14 cellular contexts compared by ENCODE assay signal in genomic region chr1:164510435-164510834, GRCh38. TPM values are rescaled to one million over a fixed set of nuclear protein-coding genes. Genes with fewer than 3 reads are reported as not detected.
DNase-seq lines count a peak whose midpoint lies in the region; ATAC-seq and TF ChIP-seq lines count a peak whose summit lies in the region.
"Had no signal": no experiment of that assay in that cellular context is flagged by ENCODE, and none has a peak within 500 bp of the region (broad histone marks: within the 10 kb centered on the region; RNA-seq: fewer than 3 reads in every experiment).

No MANE protein-coding gene starts in this region.

- TF ChIP-seq CTCF in AG04450 (IDR thresholded peaks at IDR 0.05; ENCODE audit: low read depth, low read length) (peak; percentile 39), foreskin fibroblast (IDR thresholded peaks at IDR 0.05; ENCODE audit: low read depth, low read length) (no peak), endothelial cell (IDR thresholded peaks at IDR 0.05; ENCODE audit: unreplicated experiment) (no peak)

- H3K9me3 ChIP-seq in AG04450 (ENCODE audit: control insufficient read depth, insufficient read depth, low read length) = no peaks in the 10 kb centered on the region
- no peaks in the 10 kb centered on the region for H3K9me3 ChIP-seq in adipocyte (ENCODE audit: control insufficient read depth, low read length)

- no peak overlapping the region for H3K27ac ChIP-seq in AG04450 (ENCODE audit: low read depth, low read length)
- H3K27ac ChIP-seq: C4-2B had no signal

- H3K27ac Mint-ChIP-seq in endothelial cell (ENCODE audit: unreplicated experiment) = no peak overlapping the region
- H3K27ac Mint-ChIP-seq: activated CD8-positive, alpha-beta memory T cell treated with anti-CD3 and anti-CD28 coated beads, Interleukin-2, amount 10 ng/mL, durations not matched to agents 7 days and 5 days; IgD-negative memory B cell had no signal

- H3K27me3 Mint-ChIP-seq in endothelial cell (ENCODE audit: unreplicated experiment) = no peaks in the 10 kb centered on the region
- H3K27me3 Mint-ChIP-seq: activated CD8-positive, alpha-beta memory T cell treated with anti-CD3 and anti-CD28 coated beads, Interleukin-2, amount 10 ng/mL, durations not matched to agents 7 days and 5 days; IgD-negative memory B cell had no signal

- DNase-seq in AG04450 (ENCODE audit: low read depth, low spot score) (no peak), HCEC 1CT (peak; percentile 10), adipocyte (ENCODE audit: low read depth) (peak; percentile 7), foreskin fibroblast (peak; percentile 34 to 65), endothelial cell (ENCODE audit: low spot score) (no peak), GF-D8 (lab: John Stamatoyannopoulos, UW) (no peak), NK-92 (lab: John Stamatoyannopoulos, UW; ENCODE audit: unreplicated experiment) (no peak)
- DNase-seq: activated CD8-positive, alpha-beta memory T cell treated with anti-CD3 and anti-CD28 coated beads, Interleukin-2, amount 10 ng/mL, durations not matched to agents 7 days and 5 days; effector CD4-positive, alpha-beta T cell; NCI-H1417 treated with DMSO at 0.1 percent for 48 hours; NCI-H510A had no signal

- H3K9ac ChIP-seq in adipocyte (ENCODE audit: low read length) = no peak overlapping the region

- H3K4me3 Mint-ChIP-seq in endothelial cell (ENCODE audit: unreplicated experiment) = no peak overlapping the region
- H3K4me3 Mint-ChIP-seq: activated CD8-positive, alpha-beta memory T cell treated with anti-CD3 and anti-CD28 coated beads, Interleukin-2, amount 10 ng/mL, durations not matched to agents 7 days and 5 days; IgD-negative memory B cell had no signal

- CTCF ChIA-PET in AG04450 (lab: Charles Lee) = interaction anchor here (1.4 to 1.6 kb wide), 2 partner anchors 240 to 277 kb away, joined by 7 to 13 read pairs; no protein-coding TSS in a partner anchor

- no peaks in the 10 kb centered on the region for H3K36me3 ChIP-seq in adipocyte (ENCODE audit: control insufficient read depth, insufficient read depth, low read length, severe bottlenecking)

- H3K27me3 ChIP-seq in AG04450 (ENCODE audit: control insufficient read depth, insufficient read depth, low read length) = peaks cover 8% of the 10 kb centered on the region
- H3K27me3 ChIP-seq in adipocyte (replicated peaks; ENCODE audit: control insufficient read depth, insufficient read depth, low read length) = no peaks in the 10 kb centered on the region

- POLR2A ChIA-PET in AG04450 (lab: Yijun Ruan, JAX) = no interaction called here

- H3K4me3 ChIP-seq in AG04450 (ENCODE audit: low read depth, low read length) = no peak overlapping the region
- no peak overlapping the region for H3K4me3 ChIP-seq in adipocyte (ENCODE audit: low read length)
- no peak overlapping the region for H3K4me3 ChIP-seq in foreskin fibroblast (ENCODE audit: low read depth in 1 of 2, low read length in 2 of 2)

- H3K4me1 ChIP-seq in adipocyte (ENCODE audit: control insufficient read depth, insufficient read depth, low read length) = peaks cover 4% of the 10 kb centered on the region

- no peaks in the 10 kb centered on the region for H3K9me3 Mint-ChIP-seq in endothelial cell (ENCODE audit: unreplicated experiment)
- H3K9me3 Mint-ChIP-seq: IgD-negative memory B cell had no signal

- no peaks in the 10 kb centered on the region for H3K4me1 Mint-ChIP-seq in endothelial cell (ENCODE audit: unreplicated experiment)
- H3K4me1 Mint-ChIP-seq: activated CD8-positive, alpha-beta memory T cell treated with anti-CD3 and anti-CD28 coated beads, Interleukin-2, amount 10 ng/mL, durations not matched to agents 7 days and 5 days; IgD-negative memory B cell had no signal

- H3K36me3 Mint-ChIP-seq in endothelial cell (ENCODE audit: low read depth, unreplicated experiment) = no peaks in the 10 kb centered on the region
- H3K36me3 Mint-ChIP-seq: activated CD8-positive, alpha-beta memory T cell treated with anti-CD3 and anti-CD28 coated beads, Interleukin-2, amount 10 ng/mL, durations not matched to agents 7 days and 5 days; IgD-negative memory B cell had no signal

- no peak for ATAC-seq in HG02870 (IDR thresholded peaks at IDR 0.05; ENCODE audit: unreplicated experiment)
- ATAC-seq: activated CD8-positive, alpha-beta memory T cell treated with anti-CD3 and anti-CD28 coated beads, Interleukin-2, amount 10 ng/mL, durations not matched to agents 7 days and 5 days had no signal

RNA-seq across cellular contexts. Expression of gene PBX1, which starts 48.5 kb away (rescaled TPM):
- 46.6 and 49.9 TPM in 2 replicates for polyA plus RNA-seq in AG04450 (2011; rRNA removed)
- polyA minus RNA-seq in AG04450 (2011; rRNA and poly(A)+ RNA removed) = 68.7 and 73.2 TPM in 2 replicates
- total RNA-seq in endothelial cell (ENCODE audit: unreplicated experiment) = 44.2 TPM
- total RNA-seq: activated CD8-positive, alpha-beta memory T cell treated with anti-CD3 and anti-CD28 coated beads, Interleukin-2, amount 10 ng/mL, durations not matched to agents 7 days and 5 days had no signal

Comparison
In these comparisons a context has a peak if more than half of its experiments do, and no peak if none do; other contexts are left out.
1. DNase-seq: peak in HCEC 1CT (single experiment), adipocyte (single experiment) and foreskin fibroblast (2 of 2); none in AG04450 (single experiment), endothelial cell (single experiment), GF-D8 (single experiment) and NK-92 (single experiment).